21 cellular contexts compared by ENCODE assay signal in genomic region chr10:88317099-88317498, GRCh38.
DNase-seq lines count a peak whose midpoint lies in the region; ATAC-seq, FAIRE-seq and TF ChIP-seq lines count a peak whose summit lies in the region.
"Had no signal": no experiment of that assay in that cellular context is flagged by ENCODE, and none has a peak within 500 bp of the region (broad histone marks: within the 10 kb centered on the region; RNA-seq: fewer than 3 reads in every experiment).

No MANE protein-coding gene starts in this region.

- no peaks in the 10 kb centered on the region for H3K9me2 ChIP-seq in PC-9 (ENCODE audit: insufficient read depth)

- H3K79me2 ChIP-seq in PC-9 (ENCODE audit: low read depth) = no peaks in the 10 kb centered on the region

- TF ChIP-seq POLR2A in uterus (IDR thresholded peaks at IDR 0.05) = no peak

- no peak for FAIRE-seq in frontal cortex (lab: Jason Lieb, UNC)
- FAIRE-seq: A549, G401.6, GM19239, H1 had no signal

- DNase-seq in NCI-H82 treated with DMSO at 0.1 percent for 48 hours (lab: John Stamatoyannopoulos, UW; ENCODE audit: unreplicated experiment) = peak; percentile 3
- DNase-seq in uterus = no peak
- no peak for DNase-seq in frontal cortex (ENCODE audit: low spot score in 2 of 2)
- DNase-seq in PC-9 = no peak
- DNase-seq: 8988T; ACHN; C1 segment of cervical spinal cord; Calu3; CD4-positive, alpha-beta memory T cell; COR-L47; DMS153; DND-41; GM23248; H7; HCEC 1CT had no signal

- H3K4me2 ChIP-seq in PC-9 = no peak overlapping the region
- H3K4me2 ChIP-seq: A549 had no signal

- intact Hi-C loops in uterus (cut with DNase I; ENCODE audit: low total_unique reads) (no loop called here), PC-9 (cut with micrococcal nuclease; ENCODE audit: unreplicated experiment) (no loop called here)

- CTCF ChIA-PET in HEK293 (lab: Yijun Ruan, JAX) = interaction anchor here (0.6 to 1.2 kb wide), 3 partner anchors 304 to 467 kb away, joined by 3 to 4 read pairs (median 3); no protein-coding TSS in a partner anchor
- CTCF ChIA-PET in PC-9 (lab: Charles Lee) = interaction anchor here (0.9 kb wide), 1 partner anchor 456 kb away, joined by 3 read pairs; no protein-coding TSS in a partner anchor

- H3K27ac ChIP-seq in HEK293 (ENCODE audit: extremely low read depth, low read depth, low read length) (0 out of 2 replicates have a peak overlapping the region, but pooled peaks have one; percentile 43), uterus (peak overlapping the region; percentile 69), PC-9 (no peak overlapping the region)
- H3K27ac ChIP-seq: A549, GM23248 had no signal

- TF ChIP-seq CTCF in HEK293 (tag by site-specific recombination; IDR thresholded peaks at IDR 0.05) = no peak
- no peak for TF ChIP-seq CTCF in uterus (IDR thresholded peaks at IDR 0.05)
- no peak for TF ChIP-seq CTCF in PC-9 (conservative IDR thresholded peaks at IDR 0.05)

- H3K4me3 ChIP-seq in HEK293 (ENCODE audit: low read depth, low read length) = no peak overlapping the region
- no peak overlapping the region for H3K4me3 ChIP-seq in uterus
- H3K4me3 ChIP-seq in PC-9 = no peak overlapping the region
- H3K4me3 ChIP-seq: A549, GM23248 had no signal

- POLR2A ChIA-PET in HEK293 (lab: Yijun Ruan, JAX) (interaction anchor here (1.1 to 1.2 kb wide), 2 partner anchors 391 to 454 kb away, joined by 3 read pairs; partner anchors contain the start of genes KLLN and PTEN), PC-9 (lab: Charles Lee; ENCODE audit: unreplicated experiment) (interaction anchor here (0.6 kb wide), 1 partner anchor 456 kb away, joined by 4 read pairs; no protein-coding TSS in a partner anchor)

- no peak overlapping the region for H2AFZ ChIP-seq in PC-9
- H2AFZ ChIP-seq: GM23248 had no signal

- no TSS peak for BruUV-seq in PC-9 (replicated peaks; lab: Mats Ljungman, UMichigan)

- H3K27me3 ChIP-seq in uterus (no peaks in the 10 kb centered on the region), PC-9 (ENCODE audit: insufficient read depth, low read depth) (no peaks in the 10 kb centered on the region)

- no peak for ATAC-seq in HG03520 (IDR thresholded peaks at IDR 0.05; ENCODE audit: unreplicated experiment)
- ATAC-seq: A549 had no signal

- no peaks in the 10 kb centered on the region for H3K36me3 ChIP-seq in HEK293 (ENCODE audit: control insufficient read depth in 2 of 2, insufficient read depth in 1 of 2, low read length in 2 of 2)
- no peaks in the 10 kb centered on the region for H3K36me3 ChIP-seq in uterus
- H3K36me3 ChIP-seq in PC-9 (ENCODE audit: low read depth) = no peaks in the 10 kb centered on the region

- peaks cover 6% of the 10 kb centered on the region for H3K9me3 ChIP-seq in HEK293 (ENCODE audit: control insufficient read depth, insufficient read depth, low read depth, low read length)
- peaks cover 0 to 12% of the 10 kb centered on the region in 2 donors for H3K9me3 ChIP-seq in uterus
- peaks cover 25% of the 10 kb centered on the region for H3K9me3 ChIP-seq in PC-9 (ENCODE audit: insufficient read depth, low read depth)

- no peaks in the 10 kb centered on the region for H3F3A ChIP-seq in PC-9 (ENCODE audit: insufficient read depth, low read depth)

- peaks cover 16% of the 10 kb centered on the region for H3K4me1 ChIP-seq in HEK293 (ENCODE audit: control insufficient read depth, insufficient read depth, low read length)
- H3K4me1 ChIP-seq in uterus = peaks cover 6 to 20% of the 10 kb centered on the region in 2 donors
- no peaks in the 10 kb centered on the region for H3K4me1 ChIP-seq in PC-9 (replicated peaks; ENCODE audit: insufficient read depth)
- H3K4me1 ChIP-seq: A549 had no signal

- H4K20me1 ChIP-seq in PC-9 (ENCODE audit: insufficient read depth) = no peaks in the 10 kb centered on the region

TF ChIP-seq in HEK293, 187 proteins besides CTCF, POLR2A, EP300 and RAD21 (continues in another document):
- TF ChIP-seq ZBTB44 (tag by site-specific recombination; IDR thresholded peaks at IDR 0.05) = no peak
- no peak for TF ChIP-seq ZNF514 (tag by site-specific recombination; IDR thresholded peaks at IDR 0.05)
- peak; percentile 75; the same call in 1 of the 2 replicates for TF ChIP-seq OSR2 (tag by site-specific recombination; IDR thresholded peaks at IDR 0.05)
- TF ChIP-seq PRDM4 (tag by site-specific recombination; IDR thresholded peaks at IDR 0.05) = peak; percentile 61; the same call in 1 of the 2 replicates
- peak; percentile 99 for TF ChIP-seq ZNF664 (tag by site-specific recombination; IDR thresholded peaks at IDR 0.05)
- TF ChIP-seq WT1 (tag by site-specific recombination; IDR thresholded peaks at IDR 0.05) = peak; percentile 57
- TF ChIP-seq YY2 (tag by site-specific recombination; IDR thresholded peaks at IDR 0.05) = no peak
- no peak for TF ChIP-seq ZNF596 (tag by site-specific recombination; IDR thresholded peaks at IDR 0.05)
- TF ChIP-seq ZSCAN30 (tag by site-specific recombination; IDR thresholded peaks at IDR 0.05) = peak; percentile 74
- TF ChIP-seq ZNF311 (tag by site-specific recombination; IDR thresholded peaks at IDR 0.05; ENCODE audit: borderline replicate concordance) = no peak
- TF ChIP-seq MZF1 (tag by site-specific recombination; IDR thresholded peaks at IDR 0.05; ENCODE audit: borderline replicate concordance) = 0 out of 2 replicates have a peak, but pooled peaks have one; percentile 26
- no peak for TF ChIP-seq ZNF223 (tag by site-specific recombination; IDR thresholded peaks at IDR 0.05)
- TF ChIP-seq ZNF280D (tag by site-specific recombination; IDR thresholded peaks at IDR 0.05) = no peak
- no peak for TF ChIP-seq ZNF239 (tag by site-specific recombination; IDR thresholded peaks at IDR 0.05)
- TF ChIP-seq ZBTB7A (tag by site-specific recombination; IDR thresholded peaks at IDR 0.05; ENCODE audit: low read depth) = no peak
- TF ChIP-seq ZNF133 (tag by site-specific recombination; IDR thresholded peaks at IDR 0.05) = no peak
- no peak for TF ChIP-seq ZNF621 (tag by site-specific recombination; IDR thresholded peaks at IDR 0.05)
- peak; percentile 18; the same call in 1 of the 2 replicates for TF ChIP-seq KLF8 (tag by site-specific recombination; IDR thresholded peaks at IDR 0.05)
- no peak for TF ChIP-seq ZNF341 (tag by site-specific recombination; IDR thresholded peaks at IDR 0.05; ENCODE audit: low read depth)
- peak; percentile 66 for TF ChIP-seq FEZF1 (tag by site-specific recombination; IDR thresholded peaks at IDR 0.05)
- TF ChIP-seq ZFP41 (tag by site-specific recombination; IDR thresholded peaks at IDR 0.05; ENCODE audit: borderline replicate concordance) = no peak
- TF ChIP-seq ZNF610 (tag by site-specific recombination; IDR thresholded peaks at IDR 0.05; ENCODE audit: borderline replicate concordance) = 0 out of 2 replicates have a peak, but pooled peaks have one; percentile 40
